27 cellular contexts compared by ENCODE assay signal in the genomic region with DNA sequence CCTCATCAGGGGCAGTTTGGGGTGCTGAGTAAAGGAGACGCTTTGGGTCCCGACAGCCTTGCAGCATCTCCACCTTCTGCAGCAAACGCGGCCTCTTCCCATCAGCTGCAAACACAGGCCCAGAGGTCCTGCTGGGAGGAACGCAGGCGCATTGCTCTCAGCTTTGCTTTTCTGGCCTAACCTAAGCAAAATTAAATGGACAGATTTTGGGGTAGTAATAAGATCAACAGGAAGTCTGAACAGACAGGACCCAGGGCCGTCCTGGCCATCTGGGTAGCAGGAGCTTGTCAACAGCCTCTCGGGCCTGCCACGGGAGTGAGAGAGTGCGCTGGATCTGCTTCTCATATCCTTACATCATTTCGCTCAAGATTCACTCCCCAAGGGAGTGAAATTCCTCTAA. TPM values are rescaled to one million over a fixed set of nuclear protein-coding genes. Genes with fewer than 3 reads are reported as not detected.
DNase-seq lines count a peak whose midpoint lies in the region; ATAC-seq and TF ChIP-seq lines count a peak whose summit lies in the region.
"Had no signal": no experiment of that assay in that cellular context is flagged by ENCODE, and none has a peak within 500 bp of the region (broad histone marks: within the 10 kb centered on the region; RNA-seq: fewer than 3 reads in every experiment).

No MANE protein-coding gene starts in this region.

- DNase-seq in cardiac muscle cell (ENCODE audit: low read depth in 1 of 2, low spot score in 1 of 2) (peak in 1 of 2 donors; percentile 29), Right ventricle myocardium inferior (ENCODE audit: missing footprints) (no peak), HuH-7.5 (ENCODE audit: low spot score) (no peak)
- DNase-seq in stimulated activated effector memory CD8-positive, alpha-beta T cell treated with anti-CD3 and anti-CD28 coated beads, Interleukin-12 subunit alpha, Interleukin-12 subunit beta, amount 100 ng/mL, for 72 hours (ENCODE audit: low spot score in 2 of 2), result no peak
- no peak for DNase-seq in activated effector memory CD4-positive, alpha-beta T cell treated with anti-CD3 and anti-CD28 coated beads, Interleukin-2, amount 50 U/mL, for 16 hours
- DNase-seq: ACHN; activated CD4-positive, CD25-positive, alpha-beta regulatory T cell; activated CD8-positive, alpha-beta memory T cell treated with anti-CD3 and anti-CD28 coated beads, Interleukin-2, amount 50 U/mL, for 48 hours; activated gamma-delta T cell; HCEC 1CT; IMR-90; mammary epithelial cell; NCI-H2029 treated with DMSO at 0.1 percent for 48 hours; NCI-H226; nucleus accumbens; OCI-M1; T1000 had no signal

- H3K36me3 ChIP-seq in cardiac muscle cell, result peaks cover 3% of the 10 kb centered on the region
- peaks cover 24% of the 10 kb centered on the region for H3K36me3 ChIP-seq in OCI-LY3 (replicated peaks; ENCODE audit: low read depth, low read length)

- H3K9ac ChIP-seq in OCI-LY3 (ENCODE audit: low read length), result peak overlapping the region; percentile 66; the same call in 1 of the 2 replicates

- H3K27me3 ChIP-seq in cardiac muscle cell (no peaks in the 10 kb centered on the region), OCI-LY3 (ENCODE audit: low read depth, low read length) (no peaks in the 10 kb centered on the region)
- H3K27me3 ChIP-seq: adrenal gland had no signal

- H3K4me1 Mint-ChIP-seq in dendritic cell treated with granulocyte-macrophage colony-stimulating factor and Interleukin-4, amounts not matched to agents 40 ng/mL and 50 ng/mL, for 4 days (ENCODE audit: low read depth), result peaks cover 95% of the 10 kb centered on the region
- peaks cover 61% of the 10 kb centered on the region for H3K4me1 Mint-ChIP-seq in stimulated activated effector memory CD8-positive, alpha-beta T cell treated with anti-CD3 and anti-CD28 coated beads, Interleukin-12 subunit alpha, Interleukin-12 subunit beta, amount 100 ng/mL, for 72 hours

- peak overlapping the region; percentile 42 for H3K4me3 Mint-ChIP-seq in dendritic cell treated with granulocyte-macrophage colony-stimulating factor and Interleukin-4, amounts not matched to agents 40 ng/mL and 50 ng/mL, for 4 days
- H3K4me3 Mint-ChIP-seq in stimulated activated effector memory CD8-positive, alpha-beta T cell treated with anti-CD3 and anti-CD28 coated beads, Interleukin-12 subunit alpha, Interleukin-12 subunit beta, amount 100 ng/mL, for 72 hours, result no peak overlapping the region
- H3K4me3 Mint-ChIP-seq: activated CD4-positive, alpha-beta memory T cell treated with anti-CD3 and anti-CD28 coated beads for 36 hours; CD14-positive monocyte had no signal

- H4K20me1 ChIP-seq in OCI-LY3 (ENCODE audit: insufficient read depth, low read length), result no peaks in the 10 kb centered on the region

- H3K27ac ChIP-seq in cardiac muscle cell (peak overlapping the region; percentile 68), OCI-LY3 (ENCODE audit: low read length) (peak overlapping the region; percentile 91)

- H3K9me3 Mint-ChIP-seq in dendritic cell treated with granulocyte-macrophage colony-stimulating factor and Interleukin-4, amounts not matched to agents 40 ng/mL and 50 ng/mL, for 4 days, result no peaks in the 10 kb centered on the region
- H3K9me3 Mint-ChIP-seq in stimulated activated effector memory CD8-positive, alpha-beta T cell treated with anti-CD3 and anti-CD28 coated beads, Interleukin-12 subunit alpha, Interleukin-12 subunit beta, amount 100 ng/mL, for 72 hours, result no peaks in the 10 kb centered on the region
- H3K9me3 Mint-ChIP-seq: activated CD4-positive, alpha-beta memory T cell treated with anti-CD3 and anti-CD28 coated beads for 36 hours; CD14-positive monocyte had no signal

- no peaks in the 10 kb centered on the region for H3K79me2 ChIP-seq in OCI-LY3 (ENCODE audit: low read length)

- peaks cover 100% of the 10 kb centered on the region for H3K36me3 Mint-ChIP-seq in dendritic cell treated with granulocyte-macrophage colony-stimulating factor and Interleukin-4, amounts not matched to agents 40 ng/mL and 50 ng/mL, for 4 days (ENCODE audit: low read depth)
- peaks cover 98% of the 10 kb centered on the region for H3K36me3 Mint-ChIP-seq in stimulated activated effector memory CD8-positive, alpha-beta T cell treated with anti-CD3 and anti-CD28 coated beads, Interleukin-12 subunit alpha, Interleukin-12 subunit beta, amount 100 ng/mL, for 72 hours

- H2AFZ ChIP-seq in OCI-LY3 (ENCODE audit: low read depth, low read length), result no peak overlapping the region

- no peak overlapping the region for H3K4me3 ChIP-seq in cardiac muscle cell
- no peak overlapping the region for H3K4me3 ChIP-seq in OCI-LY3 (ENCODE audit: low read length)
- H3K4me3 ChIP-seq: adrenal gland, smooth muscle cell, thoracic aorta had no signal

- peak overlapping the region; percentile 96 for H3K27ac Mint-ChIP-seq in dendritic cell treated with granulocyte-macrophage colony-stimulating factor and Interleukin-4, amounts not matched to agents 40 ng/mL and 50 ng/mL, for 4 days
- H3K27ac Mint-ChIP-seq in stimulated activated effector memory CD8-positive, alpha-beta T cell treated with anti-CD3 and anti-CD28 coated beads, Interleukin-12 subunit alpha, Interleukin-12 subunit beta, amount 100 ng/mL, for 72 hours, result peak overlapping the region; percentile 80
- H3K27ac Mint-ChIP-seq: activated CD4-positive, alpha-beta memory T cell treated with anti-CD3 and anti-CD28 coated beads for 36 hours had no signal

- H3K4me2 ChIP-seq in OCI-LY3 (ENCODE audit: low read length), result peak overlapping the region; percentile 91
- H3K4me2 ChIP-seq: smooth muscle cell had no signal

- intact Hi-C loops in Right ventricle myocardium inferior (cut with DNase I), result no loop called here
- intact Hi-C loops in dendritic cell treated with granulocyte-macrophage colony-stimulating factor and Interleukin-4, amounts not matched to agents 40 ng/mL and 50 ng/mL, for 4 days (cut with micrococcal nuclease), result loop anchor here (5.0 kb wide), 2 partner anchors 77 to 167 kb away; no protein-coding TSS in a partner anchor

- no peak for TF ChIP-seq CTCF in cardiac muscle cell (IDR thresholded peaks at IDR 0.05; ENCODE audit: low read depth, low read length)
- TF ChIP-seq CTCF in OCI-LY3 (IDR thresholded peaks at IDR 0.05; ENCODE audit: low read depth, low read length), result no peak

- H3K4me1 ChIP-seq in cardiac muscle cell (ENCODE audit: low read depth) (peaks cover 26% of the 10 kb centered on the region), OCI-LY3 (ENCODE audit: low read length) (peaks cover 54% of the 10 kb centered on the region)

- H3K27me3 Mint-ChIP-seq in dendritic cell treated with granulocyte-macrophage colony-stimulating factor and Interleukin-4, amounts not matched to agents 40 ng/mL and 50 ng/mL, for 4 days, result no peaks in the 10 kb centered on the region
- H3K27me3 Mint-ChIP-seq: activated CD4-positive, alpha-beta memory T cell treated with anti-CD3 and anti-CD28 coated beads for 36 hours had no signal

- H3K9me3 ChIP-seq in cardiac muscle cell (ENCODE audit: low read depth) (no peaks in the 10 kb centered on the region), OCI-LY3 (ENCODE audit: insufficient read depth, low read length) (no peaks in the 10 kb centered on the region)
- H3K9me3 ChIP-seq: adrenal gland, thoracic aorta had no signal

- ATAC-seq in Right ventricle myocardium inferior, result no peak
- no peak for ATAC-seq in stimulated activated effector memory CD8-positive, alpha-beta T cell treated with anti-CD3 and anti-CD28 coated beads, Interleukin-12 subunit alpha, Interleukin-12 subunit beta, amount 100 ng/mL, for 72 hours
- no peak for ATAC-seq in HG02981 (IDR thresholded peaks at IDR 0.05; ENCODE audit: unreplicated experiment)

RNA-seq across cellular contexts. Expression of gene NUBP1, which starts 7.2 kb away (rescaled TPM):
- total RNA-seq in cardiac muscle cell (44.6 and 60.4 TPM in 2 replicates), Right ventricle myocardium inferior (50.4 TPM)
- 53.2 and 54.0 TPM in 2 replicates for polyA plus RNA-seq in cardiac muscle cell

RNA-seq across cellular contexts. Expression of gene TEKT5, which starts 56.1 kb away (rescaled TPM):
- total RNA-seq in cardiac muscle cell, result 0.48 and 0.99 TPM in 2 replicates
- polyA plus RNA-seq in cardiac muscle cell, result 0.48 and 0.62 TPM in 2 replicates
- total RNA-seq in Right ventricle myocardium inferior, result not detected
- total RNA-seq: fibroblast of lung, IMR-90, smooth muscle cell, thoracic aorta had no signal
- polyA plus RNA-seq: CD14-positive monocyte, keratinocyte, mammary epithelial cell, smooth muscle cell had no signal
